In genomic region chr14:99832326-99832725, GRCh38 we compare ENCODE assay signal across 28 cellular contexts. TPM values are rescaled to one million over a fixed set of nuclear protein-coding genes. Genes with fewer than 3 reads are reported as not detected.
"Had no signal": no experiment of that assay in that cellular context is flagged by ENCODE, and none has a peak within 500 bp of the region (broad histone marks: within the 10 kb centered on the region; RNA-seq: fewer than 3 reads in every experiment).

No MANE protein-coding gene starts in this region.

- H3K36me3 Mint-ChIP-seq: mesothelial cell of epicardium; naive B cell; natural killer cell; stimulated activated naive B cell treated with anti-CD40 and anti-IgM and Interleukin-4, amounts not matched to agents 10 μg/mL and 1 μg/mL and 100 μg/mL, for 72 hours had no signal

- ATAC-seq: natural killer cell; stimulated activated naive B cell treated with anti-CD40 and anti-IgM and Interleukin-4, amounts not matched to agents 10 μg/mL and 1 μg/mL and 100 μg/mL, for 72 hours; stimulated activated naive CD8-positive, alpha-beta T cell treated with anti-CD3 and anti-CD28 coated beads, Interleukin-15, Interleukin-2, amounts not matched to agents 100 U/mL and 50 U/mL, for 24 hours had no signal

- H3K4me3 ChIP-seq: left ventricle myocardium inferior, lung, neural progenitor cell, right atrium auricular region, right lobe of liver, smooth muscle cell, stomach, testis, thyroid gland, transverse colon, upper lobe of left lung, vagina had no signal

- H3K4me2 ChIP-seq: smooth muscle cell had no signal

- H3K9me3 ChIP-seq: left ventricle myocardium inferior, neutrophil, right atrium auricular region, right lobe of liver, stomach, testis, thyroid gland, transverse colon, upper lobe of left lung, vagina had no signal

- H3K4me1 Mint-ChIP-seq: natural killer cell; nephron progenitor cell; neural progenitor cell; stimulated activated naive B cell treated with anti-CD40 and anti-IgM and Interleukin-4, amounts not matched to agents 10 μg/mL and 1 μg/mL and 100 μg/mL, for 72 hours had no signal

- H3K27me3 ChIP-seq: neural progenitor cell, right atrium auricular region, right lobe of liver, stomach, testis, thyroid gland, upper lobe of left lung, vagina had no signal

- H3K36me3 ChIP-seq: left ventricle myocardium inferior, neural progenitor cell, neutrophil, right atrium auricular region, right lobe of liver, stomach, thyroid gland, transverse colon, upper lobe of left lung, vagina had no signal

- H3K9ac ChIP-seq: neural progenitor cell, parathyroid adenoma had no signal

- H3K27ac ChIP-seq: left ventricle myocardium inferior, neural progenitor cell, neutrophil, parathyroid adenoma, right atrium auricular region, right lobe of liver, stomach, testis, thyroid gland, transverse colon, upper lobe of left lung, vagina had no signal

- H3K4me1 ChIP-seq: parathyroid adenoma, right atrium auricular region, stomach, testis, transverse colon, vagina had no signal

- H3K27me3 Mint-ChIP-seq: progenitor cell of endocrine pancreas had no signal

- H3K27ac Mint-ChIP-seq: mesothelial cell of epicardium; naive B cell; natural killer cell; nephron progenitor cell; neural progenitor cell; progenitor cell of endocrine pancreas; stimulated activated naive B cell treated with anti-CD40 and anti-IgM and Interleukin-4, amounts not matched to agents 10 μg/mL and 1 μg/mL and 100 μg/mL, for 72 hours had no signal

- DNase-seq: islet precursor cell; left ventricle myocardium inferior; mesendoderm; naive B cell; natural killer cell; nephron progenitor cell; occipital lobe; right lobe of liver; stimulated activated CD4-positive, alpha-beta T cell treated with anti-CD3 and anti-CD28 coated beads, Interleukin-1b, Interleukin-23, amount 100 ng/mL, for 48 hours; stimulated activated CD4-positive, alpha-beta T cell treated with anti-CD3 and anti-CD28 coated beads, Interleukin-2, amount 100 ng/mL, for 48 hours; stimulated activated CD4-positive, alpha-beta T cell treated with anti-CD3 and anti-CD28 coated beads, Interleukin-4, amount 100 ng/mL, for 4 hours; stimulated activated CD8-positive, alpha-beta memory T cell treated with anti-CD3 and anti-CD28 coated beads, Interleukin-4, amount 100 ng/mL, for 48 hours; stimulated activated naive B cell treated with anti-CD40 and anti-IgM and Interleukin-4, amounts not matched to agents 10 μg/mL and 1 μg/mL and 100 μg/mL, for 72 hours; stimulated activated naive CD8-positive, alpha-beta T cell treated with anti-CD3 and anti-CD28 coated beads, Interleukin-15, Interleukin-2, amounts not matched to agents 100 U/mL and 50 U/mL, for 24 hours; stomach; testis; thyroid gland; transverse colon; upper lobe of left lung had no signal

- H3K4me3 Mint-ChIP-seq: mesothelial cell of epicardium; naive B cell; natural killer cell; nephron progenitor cell; neural progenitor cell; stimulated activated naive B cell treated with anti-CD40 and anti-IgM and Interleukin-4, amounts not matched to agents 10 μg/mL and 1 μg/mL and 100 μg/mL, for 72 hours had no signal

- H2AFZ ChIP-seq: neural progenitor cell, parathyroid adenoma had no signal

- H3K9me3 Mint-ChIP-seq: mesothelial cell of epicardium, natural killer cell, nephron progenitor cell had no signal

RNA-seq across cellular contexts. Expression of gene EML1, which starts 39.1 kb away (rescaled TPM):
- total RNA-seq: natural killer cell had no signal
